In genomic region chr2:128595763-128596452, GRCh38 we compare ENCODE assay signal across 14 cellular contexts.
"Had no signal": no experiment of that assay in that cellular context is flagged by ENCODE, and none has a peak within 500 bp of the region (broad histone marks: within the 10 kb centered on the region; RNA-seq: fewer than 3 reads in every experiment).

No MANE protein-coding gene starts in this region.

- H3K27ac Mint-ChIP-seq: activated naive CD4-positive, alpha-beta T cell treated with anti-CD3 and anti-CD28 coated beads, Interleukin-2, amount 50 U/mL, for 72 hours; activated T-helper 2 cell treated with anti-CD3 and anti-CD28 coated beads, Interferon-gamma antibody, Interleukin-2, Interleukin-4, amounts not matched to agents 10 μg/mL and 5 μg/mL and 100 μg/mL, durations not matched to agents 14 hours and 24 hours and 36 hours; naive thymus-derived CD4-positive, alpha-beta T cell had no signal

- H3K9me3 ChIP-seq: body of pancreas, lower lobe of right lung had no signal

- H3K27me3 Mint-ChIP-seq: naive thymus-derived CD4-positive, alpha-beta T cell had no signal

- DNase-seq: amniotic stem cell; erythroblast; hippocampal formation; lower lobe of right lung; midbrain; stimulated activated CD4-positive, alpha-beta T cell treated with anti-CD3 and anti-CD28 coated beads, Interleukin-12 subunit alpha, Interleukin-12 subunit beta, amount 100 ng/mL, for 4 hours; stimulated activated naive CD8-positive, alpha-beta T cell treated with anti-CD3 and anti-CD28 coated beads, Interleukin-15, Interleukin-2, amounts not matched to agents 100 U/mL and 50 U/mL, for 24 hours; T-helper 2 cell had no signal

- H3K9me3 Mint-ChIP-seq: activated naive CD4-positive, alpha-beta T cell treated with anti-CD3 and anti-CD28 coated beads, Interleukin-2, amount 50 U/mL, for 72 hours; activated T-helper 2 cell treated with anti-CD3 and anti-CD28 coated beads, Interferon-gamma antibody, Interleukin-2, Interleukin-4, amounts not matched to agents 10 μg/mL and 5 μg/mL and 100 μg/mL, durations not matched to agents 14 hours and 24 hours and 36 hours; central memory CD8-positive, alpha-beta T cell; naive thymus-derived CD4-positive, alpha-beta T cell had no signal

- H3K27ac ChIP-seq: lower lobe of right lung had no signal

- H3K4me1 ChIP-seq: lower lobe of right lung had no signal

- H3K4me3 Mint-ChIP-seq: central memory CD8-positive, alpha-beta T cell; naive thymus-derived CD4-positive, alpha-beta T cell had no signal

- H3K36me3 ChIP-seq: lower lobe of right lung had no signal

- ATAC-seq: activated CD4-positive, CD25-positive, alpha-beta regulatory T cell treated with anti-CD3 and anti-CD28 coated beads, Interleukin-2, amount 50 U/mL, for 24 hours; activated naive CD4-positive, alpha-beta T cell treated with anti-CD3 and anti-CD28 coated beads, Interleukin-2, amount 50 U/mL, for 72 hours; lower lobe of right lung; naive thymus-derived CD4-positive, alpha-beta T cell; stimulated activated naive CD8-positive, alpha-beta T cell treated with anti-CD3 and anti-CD28 coated beads, Interleukin-15, Interleukin-2, amounts not matched to agents 100 U/mL and 50 U/mL, for 24 hours had no signal

- H3K27me3 ChIP-seq: body of pancreas had no signal

- H3K36me3 Mint-ChIP-seq: activated naive CD4-positive, alpha-beta T cell treated with anti-CD3 and anti-CD28 coated beads, Interleukin-2, amount 50 U/mL, for 72 hours; naive thymus-derived CD4-positive, alpha-beta T cell had no signal

- H3K4me1 Mint-ChIP-seq: central memory CD8-positive, alpha-beta T cell; naive thymus-derived CD4-positive, alpha-beta T cell had no signal

- H3K4me3 ChIP-seq: body of pancreas, lower lobe of right lung had no signal
